In the genomic region with DNA sequence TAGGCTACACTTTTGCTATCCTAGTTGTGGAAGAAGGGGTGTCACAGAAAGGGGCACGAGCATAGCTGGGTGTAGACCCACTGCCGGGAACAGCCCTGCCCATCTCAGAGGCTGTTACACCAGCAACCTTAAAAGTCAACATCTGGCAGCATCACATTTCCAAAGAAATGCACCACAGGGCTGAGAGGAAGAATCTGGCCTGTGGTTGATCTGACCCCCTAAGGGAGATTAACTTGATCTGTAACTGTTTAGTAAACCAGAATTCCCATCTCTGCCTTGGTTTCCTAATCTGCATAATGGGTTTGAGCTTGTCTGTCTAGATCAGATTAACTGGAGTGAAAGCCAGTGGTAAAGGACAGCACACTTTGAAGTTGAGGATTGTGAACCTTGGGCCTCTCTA, we compare ENCODE assay signal across 18 cellular contexts. TPM values are rescaled to one million over a fixed set of nuclear protein-coding genes. Genes with fewer than 3 reads are reported as not detected.
A peak's percentile ranks its signal among the peaks of the same experiment; 100 is the strongest.
DNase-seq lines count a peak whose midpoint lies in the region; ATAC-seq and TF ChIP-seq lines count a peak whose summit lies in the region.
"Had no signal": no experiment of that assay in that cellular context is flagged by ENCODE, and none has a peak within 500 bp of the region (broad histone marks: within the 10 kb centered on the region; RNA-seq: fewer than 3 reads in every experiment).

No MANE protein-coding gene starts in this region.

- H3K27ac ChIP-seq in sigmoid colon, result peak overlapping the region; percentile 79 to 85 (median 84)
- H3K27ac ChIP-seq: neutrophil, SJSA1 had no signal

- intact Hi-C loops in sigmoid colon (cut with DNase I), result no loop called here

- no peak for TF ChIP-seq EP300 in sigmoid colon (IDR thresholded peaks at IDR 0.05)

- H3K4me3 Mint-ChIP-seq in stimulated activated naive CD8-positive, alpha-beta T cell treated with anti-CD3 and anti-CD28 coated beads, Interleukin-15, Interleukin-2, amounts not matched to agents 100 ng/mL and 50 ng/mL, for 24 hours, result no peak overlapping the region
- H3K4me3 Mint-ChIP-seq: activated CD4-positive, alpha-beta T cell treated with anti-CD3 and anti-CD28 coated beads, Interleukin-2, amount 10 ng/mL, durations not matched to agents 24 days and 14 days; activated naive CD8-positive, alpha-beta T cell treated with anti-CD3 and anti-CD28 coated beads, Interleukin-2, amount 50 U/mL, for 24 hours; activated T-cell treated with anti-CD3 and anti-CD28 coated beads, Interleukin-2, amount 50 U/mL, for 4 hours; stimulated activated naive CD8-positive, alpha-beta T cell treated with anti-CD3 and anti-CD28 coated beads, Interleukin-15, amount 100 ng/mL, for 72 hours had no signal

- DNase-seq in stimulated activated naive CD8-positive, alpha-beta T cell treated with anti-CD3 and anti-CD28 coated beads, Interleukin-15, Interleukin-2, amounts not matched to agents 100 U/mL and 50 U/mL, for 24 hours, result no peak
- DNase-seq in fibroblast of gingiva (ENCODE audit: low read depth) (peak; percentile 90), sigmoid colon (no peak), NCI-H526 (lab: John Stamatoyannopoulos, UW) (no peak)
- no peak for DNase-seq in activated CD4-positive, alpha-beta T cell treated with anti-CD3 and anti-CD28 coated beads, Interleukin-2, amount 50 U/mL, for 48 hours
- DNase-seq: activated CD4-positive, alpha-beta T cell treated with anti-CD3 and anti-CD28 coated beads, Interleukin-2, amount 10 ng/mL, durations not matched to agents 24 days and 14 days; activated naive CD8-positive, alpha-beta T cell treated with anti-CD3 and anti-CD28 coated beads, Interleukin-2, amount 50 U/mL, for 24 hours; activated T-cell treated with anti-CD3 and anti-CD28 coated beads, Interleukin-2, amount 50 U/mL, for 4 hours; stimulated activated naive CD8-positive, alpha-beta T cell treated with anti-CD3 and anti-CD28 coated beads, Interleukin-15, amount 100 ng/mL, for 72 hours; T1000 had no signal

- H3K27ac Mint-ChIP-seq in stimulated activated naive CD8-positive, alpha-beta T cell treated with anti-CD3 and anti-CD28 coated beads, Interleukin-15, Interleukin-2, amounts not matched to agents 100 ng/mL and 50 ng/mL, for 24 hours, result peak overlapping the region; percentile 12
- H3K27ac Mint-ChIP-seq: activated CD4-positive, alpha-beta T cell treated with anti-CD3 and anti-CD28 coated beads, Interleukin-2, amount 10 ng/mL, durations not matched to agents 24 days and 14 days; activated naive CD8-positive, alpha-beta T cell treated with anti-CD3 and anti-CD28 coated beads, Interleukin-2, amount 50 U/mL, for 24 hours; stimulated activated naive CD8-positive, alpha-beta T cell treated with anti-CD3 and anti-CD28 coated beads, Interleukin-15, amount 100 ng/mL, for 72 hours had no signal

- H3K27me3 ChIP-seq in sigmoid colon, result no peaks in the 10 kb centered on the region
- H3K27me3 ChIP-seq: neutrophil, SJSA1 had no signal

- no peaks in the 10 kb centered on the region for H3K9me3 ChIP-seq in sigmoid colon
- H3K9me3 ChIP-seq: neutrophil, SJSA1 had no signal

- H3K27me3 Mint-ChIP-seq in stimulated activated naive CD8-positive, alpha-beta T cell treated with anti-CD3 and anti-CD28 coated beads, Interleukin-15, Interleukin-2, amounts not matched to agents 100 ng/mL and 50 ng/mL, for 24 hours, result no peaks in the 10 kb centered on the region
- H3K27me3 Mint-ChIP-seq: activated CD4-positive, alpha-beta T cell treated with anti-CD3 and anti-CD28 coated beads, Interleukin-2, amount 10 ng/mL, durations not matched to agents 24 days and 14 days; activated naive CD8-positive, alpha-beta T cell treated with anti-CD3 and anti-CD28 coated beads, Interleukin-2, amount 50 U/mL, for 24 hours; stimulated activated naive CD8-positive, alpha-beta T cell treated with anti-CD3 and anti-CD28 coated beads, Interleukin-15, amount 100 ng/mL, for 72 hours had no signal

- H3K4me3 ChIP-seq in sigmoid colon, result no peak overlapping the region
- H3K4me3 ChIP-seq: SJSA1 had no signal

- H3K4me1 ChIP-seq in sigmoid colon, result peaks cover 0 to 74% (median 57%) of the 10 kb centered on the region in 4 donors

- 55 to 77% methylated on average over 2 of the region's 2 CpGs for WGBS in sigmoid colon, 2 donors

- no peaks in the 10 kb centered on the region for H3K4me1 Mint-ChIP-seq in stimulated activated naive CD8-positive, alpha-beta T cell treated with anti-CD3 and anti-CD28 coated beads, Interleukin-15, Interleukin-2, amounts not matched to agents 100 ng/mL and 50 ng/mL, for 24 hours (ENCODE audit: low read depth)
- H3K4me1 Mint-ChIP-seq: activated CD4-positive, alpha-beta T cell treated with anti-CD3 and anti-CD28 coated beads, Interleukin-2, amount 10 ng/mL, durations not matched to agents 24 days and 14 days had no signal

- ATAC-seq in stimulated activated naive CD8-positive, alpha-beta T cell treated with anti-CD3 and anti-CD28 coated beads, Interleukin-15, Interleukin-2, amounts not matched to agents 100 U/mL and 50 U/mL, for 24 hours, result no peak
- no peak for ATAC-seq in HG03354 (IDR thresholded peaks at IDR 0.05; ENCODE audit: poor library complexity, severe bottlenecking, unreplicated experiment)
- no peak for ATAC-seq in GM18505 (IDR thresholded peaks at IDR 0.05; ENCODE audit: unreplicated experiment)
- ATAC-seq: activated T-cell treated with anti-CD3 and anti-CD28 coated beads, Interleukin-2, amount 50 U/mL, for 4 hours; stimulated activated naive CD8-positive, alpha-beta T cell treated with anti-CD3 and anti-CD28 coated beads, Interleukin-15, amount 100 ng/mL, for 72 hours had no signal

- no peak for TF ChIP-seq CTCF in sigmoid colon (IDR thresholded peaks at IDR 0.05)

- no peak for TF ChIP-seq POLR2A in sigmoid colon (IDR thresholded peaks at IDR 0.05)
- no peak for TF ChIP-seq POLR2A in GM18505 (IDR thresholded peaks at IDR 0.05; ENCODE audit: borderline replicate concordance, extremely low read depth, insufficient read depth, insufficient read length)

- H3K36me3 Mint-ChIP-seq in stimulated activated naive CD8-positive, alpha-beta T cell treated with anti-CD3 and anti-CD28 coated beads, Interleukin-15, Interleukin-2, amounts not matched to agents 100 ng/mL and 50 ng/mL, for 24 hours (ENCODE audit: low read depth), result no peaks in the 10 kb centered on the region

- no peaks in the 10 kb centered on the region for H3K9me3 Mint-ChIP-seq in stimulated activated naive CD8-positive, alpha-beta T cell treated with anti-CD3 and anti-CD28 coated beads, Interleukin-15, Interleukin-2, amounts not matched to agents 100 ng/mL and 50 ng/mL, for 24 hours
- H3K9me3 Mint-ChIP-seq: activated CD4-positive, alpha-beta T cell treated with anti-CD3 and anti-CD28 coated beads, Interleukin-2, amount 10 ng/mL, durations not matched to agents 24 days and 14 days; activated naive CD8-positive, alpha-beta T cell treated with anti-CD3 and anti-CD28 coated beads, Interleukin-2, amount 50 U/mL, for 24 hours; activated T-cell treated with anti-CD3 and anti-CD28 coated beads, Interleukin-2, amount 50 U/mL, for 4 hours; stimulated activated naive CD8-positive, alpha-beta T cell treated with anti-CD3 and anti-CD28 coated beads, Interleukin-15, amount 100 ng/mL, for 72 hours had no signal

- H3K36me3 ChIP-seq in sigmoid colon, result peaks cover 30 to 67% (median 48%) of the 10 kb centered on the region in 4 donors
- H3K36me3 ChIP-seq: neutrophil had no signal

RNA-seq across cellular contexts. Expression of gene LRP1-AS, which starts 1.3 kb away (rescaled TPM):
- total RNA-seq in sigmoid colon, result not detected
- polyA plus RNA-seq in sigmoid colon, result not detected
- total RNA-seq: A673; activated CD4-positive, alpha-beta T cell treated with anti-CD3 and anti-CD28 coated beads, Interleukin-2, amount 10 ng/mL, durations not matched to agents 24 days and 14 days; activated T-cell treated with anti-CD3 and anti-CD28 coated beads, Interleukin-2, amount 50 U/mL, for 4 hours; fibroblast of lung; LHCN-M2; SJSA1 had no signal
- polyA plus RNA-seq: fibroblast of lung had no signal

RNA-seq across cellular contexts. Expression of gene LRP1, which starts 17.8 kb away (rescaled TPM):
- 100 to 1,000 TPM; 147 to 262 (median 204) TPM for total RNA-seq in sigmoid colon
- 10 to 100 TPM; 11.4 to 57.9 (median 14.1) TPM for polyA plus RNA-seq in sigmoid colon

RNA-seq across cellular contexts. Expression of gene STAT6, which starts 34.9 kb away (rescaled TPM):
- 100 to 1,000 TPM; 105 to 163 (median 113) TPM for total RNA-seq in sigmoid colon
- 100 to 1,000 TPM in 2 of 3 donors, 10 to 100 TPM in 1; 66.1 to 210 (median 123) TPM for polyA plus RNA-seq in sigmoid colon

RNA-seq across cellular contexts. Expression of gene NAB2, which starts 57.2 kb away (rescaled TPM):
- total RNA-seq in sigmoid colon, result 10 to 100 TPM; 24.8 to 28.9 (median 27.4) TPM
- polyA plus RNA-seq in sigmoid colon, result 1 to 10 TPM; 2.5 to 9.5 (median 5.4) TPM
